ENCODE assay signal across 12 cellular contexts in the genomic region with DNA sequence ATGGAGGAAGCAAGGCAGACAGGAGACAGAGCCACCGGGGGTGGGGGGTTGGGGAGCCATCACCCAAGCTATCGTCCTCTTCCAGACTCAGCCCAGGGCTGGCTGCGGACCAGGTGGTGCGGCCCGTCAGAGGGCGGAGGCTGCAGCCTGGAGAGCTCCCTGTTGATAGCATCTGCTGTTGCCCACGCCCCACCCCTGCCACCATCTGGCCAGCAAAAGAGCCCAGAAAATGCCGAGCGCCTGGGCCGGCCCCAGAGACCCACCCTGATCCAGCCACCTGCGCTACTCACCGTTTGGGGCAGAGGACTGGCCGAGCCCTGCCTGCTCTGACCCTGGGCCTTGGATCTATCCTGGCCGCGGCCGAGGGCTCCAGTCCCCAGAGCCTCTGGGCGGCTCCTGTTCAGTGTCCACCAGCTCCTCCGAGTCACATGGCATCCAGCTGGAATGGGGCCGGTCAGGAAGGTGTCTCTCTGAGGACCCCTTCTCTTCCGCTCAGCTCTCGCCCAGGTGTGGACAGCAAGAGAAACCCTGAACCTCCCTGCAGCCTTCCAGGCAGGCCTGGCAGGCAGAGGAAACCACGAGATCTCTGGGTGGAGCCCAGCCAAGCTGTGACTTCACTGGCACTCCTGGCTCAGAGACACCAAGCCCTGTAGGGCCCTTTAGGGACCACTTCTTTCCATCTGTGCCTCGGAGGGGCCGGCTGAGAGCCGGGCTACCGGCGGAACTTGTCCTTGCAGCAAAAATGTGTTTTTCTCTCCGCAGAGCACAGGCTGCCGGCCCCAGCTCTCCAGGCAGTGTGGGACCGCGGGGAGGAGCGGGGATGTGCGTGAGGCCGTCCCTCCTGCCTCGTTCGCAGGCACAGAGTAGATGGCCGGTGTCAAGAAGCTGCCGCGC. TPM values are rescaled to one million over a fixed set of nuclear protein-coding genes. Genes with fewer than 3 reads are reported as not detected.
DNase-seq lines count a peak whose midpoint lies in the region; ATAC-seq, FAIRE-seq and TF ChIP-seq lines count a peak whose summit lies in the region.
"Had no signal": no experiment of that assay in that cellular context is flagged by ENCODE, and none has a peak within 500 bp of the region (broad histone marks: within the 10 kb centered on the region; RNA-seq: fewer than 3 reads in every experiment).

A gene with protein sequence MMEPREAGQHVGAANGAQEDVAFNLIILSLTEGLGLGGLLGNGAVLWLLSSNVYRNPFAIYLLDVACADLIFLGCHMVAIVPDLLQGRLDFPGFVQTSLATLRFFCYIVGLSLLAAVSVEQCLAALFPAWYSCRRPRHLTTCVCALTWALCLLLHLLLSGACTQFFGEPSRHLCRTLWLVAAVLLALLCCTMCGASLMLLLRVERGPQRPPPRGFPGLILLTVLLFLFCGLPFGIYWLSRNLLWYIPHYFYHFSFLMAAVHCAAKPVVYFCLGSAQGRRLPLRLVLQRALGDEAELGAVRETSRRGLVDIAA (minus strand): TSS at position 567 of the 894 bp plus-strand sequence. CDS start 3,618 bp downstream, outside the sequence.

- DNase-seq in DMS153 treated with DMSO at 0.1 percent for 48 hours (lab: John Stamatoyannopoulos, UW; ENCODE audit: unreplicated experiment) (peak; percentile 48), NCI-H2107 (lab: John Stamatoyannopoulos, UW) (peak; percentile 28), fibroblast of peridontal ligament (ENCODE audit: extremely low read depth) (peak; percentile 5), pancreas (peak in 4 of 6 donors; percentile 23 to 56 (median 50)), activated T-cell treated with anti-CD3 and anti-CD28 coated beads for 4 hours (no peak), stomach (no peak)
- no peak for DNase-seq in stimulated activated CD4-positive, alpha-beta T cell treated with anti-CD3 and anti-CD28 coated beads, Interleukin-12 subunit alpha, Interleukin-12 subunit beta, amount 100 ng/mL, for 4 hours
- DNase-seq: activated naive CD8-positive, alpha-beta T cell treated with anti-CD3 and anti-CD28 coated beads, Interleukin-2, amount 10 ng/mL, durations not matched to agents 7 days and 5 days had no signal

- H3K27ac ChIP-seq in pancreas (no peak within 1 kb of the TSS), stomach (no peak within 1 kb of the TSS)

- no peak for TF ChIP-seq CTCF in pancreas (IDR thresholded peaks at IDR 0.05)
- no peak for TF ChIP-seq CTCF in stomach (IDR thresholded peaks at IDR 0.05)

- intact Hi-C loops in pancreas (cut with DNase I) (no loop called here), stomach (cut with DNase I; ENCODE audit: low total_unique reads) (no loop called here)

- no peak for FAIRE-seq in pancreas (lab: Jason Lieb, UNC)
- FAIRE-seq: TTC549 had no signal

- H3K9me3 ChIP-seq in pancreas (no peaks in the 10 kb centered on the region), stomach (no peaks in the 10 kb centered on the region)

- no peak for TF ChIP-seq POLR2A in stomach (IDR thresholded peaks at IDR 0.05)

- WGBS in pancreas, 2 donors = 37 to 39% methylated on average over 37 to 39 of the region's 39 CpGs
- WGBS in stomach, 5 donors = 49 to 66% (median 57%) methylated on average over 22 to 39 of the region's 39 CpGs

- ATAC-seq in pancreas (peak in 3 of 4 donors; percentile 69 to 82 (median 77)), HG03095 (IDR thresholded peaks at IDR 0.05; ENCODE audit: unreplicated experiment) (no peak)
- ATAC-seq: naive thymus-derived CD8-positive, alpha-beta T cell had no signal

- no peak for TF ChIP-seq EP300 in stomach (IDR thresholded peaks at IDR 0.05)

- H3K27me3 ChIP-seq in pancreas (peaks cover 0 to 3% (median 0%) of the 10 kb centered on the region in 4 donors), stomach (peaks cover 0 to 56% (median 11%) of the 10 kb centered on the region in 3 donors)

- H3K36me3 ChIP-seq in pancreas (no peaks in the 10 kb centered on the region), stomach (no peaks in the 10 kb centered on the region)

- H3K4me3 ChIP-seq in pancreas = no peak within 1 kb of the TSS
- H3K4me3 ChIP-seq in stomach = no peak within 1 kb of the TSS

- H3K4me1 ChIP-seq in pancreas = no peaks in the 10 kb centered on the region
- H3K4me1 ChIP-seq in stomach = peaks cover 0 to 5% (median 0%) of the 10 kb centered on the region in 4 donors

RNA-seq across cellular contexts. Expression of the gene that starts here (rescaled TPM):
- total RNA-seq in pancreas = under 1 TPM in 5 of 6 donors, not detected in 1; 0.16 to 0.58 (median 0.19) TPM
- under 1 TPM; 0.23 to 0.33 TPM for polyA plus RNA-seq in pancreas
- total RNA-seq in stomach = not detected
- polyA plus RNA-seq in stomach = not detected
- total RNA-seq: activated naive CD8-positive, alpha-beta T cell treated with anti-CD3 and anti-CD28 coated beads, Interleukin-2, amount 10 ng/mL, durations not matched to agents 7 days and 5 days; naive thymus-derived CD8-positive, alpha-beta T cell; NCI-H460 had no signal
- polyA plus RNA-seq: naive thymus-derived CD8-positive, alpha-beta T cell had no signal

Comparison
In these comparisons a context has a peak if more than half of its experiments do, and no peak if none do; other contexts are left out.
1. Peak in DNase-seq and ATAC-seq in pancreas; RNA of the gene not detected or under 1 TPM.
2. DNase-seq: peak in DMS153 treated with DMSO at 0.1 percent for 48 hours (single experiment), NCI-H2107 (single experiment) and fibroblast of peridontal ligament (single experiment); none in activated T-cell treated with anti-CD3 and anti-CD28 coated beads for 4 hours (single experiment), stimulated activated CD4-positive, alpha-beta T cell treated with anti-CD3 and anti-CD28 coated beads, Interleukin-12 subunit alpha, Interleukin-12 subunit beta, amount 100 ng/mL, for 4 hours (single experiment) and stomach (single experiment).